23 cellular contexts compared by ENCODE assay signal in the genomic region with DNA sequence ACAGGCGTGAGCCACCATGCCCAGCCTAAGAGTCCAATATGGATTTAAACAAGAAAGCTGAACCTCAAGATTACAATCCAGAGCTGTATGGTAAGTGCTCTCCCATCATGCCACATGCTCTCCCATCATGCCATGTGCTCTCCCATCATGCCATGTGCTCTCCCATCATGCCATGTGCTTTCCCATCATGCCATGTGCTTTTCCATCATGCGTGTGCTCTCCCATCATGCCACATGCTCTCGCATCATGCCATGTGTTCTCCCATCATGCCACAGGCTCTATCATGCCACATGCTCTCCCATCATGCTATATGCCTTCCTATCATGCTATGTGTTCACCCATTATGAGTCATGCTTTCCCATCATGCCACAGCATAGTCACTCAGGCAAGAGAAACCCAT. TPM values are rescaled to one million over a fixed set of nuclear protein-coding genes. Genes with fewer than 3 reads are reported as not detected.
"Had no signal": no experiment of that assay in that cellular context is flagged by ENCODE, and none has a peak within 500 bp of the region (broad histone marks: within the 10 kb centered on the region; RNA-seq: fewer than 3 reads in every experiment).

No MANE protein-coding gene starts in this region.

- H3K4me3 Mint-ChIP-seq: activated T-helper 17 cell treated with anti-CD3 and anti-CD28 coated beads, Interleukin-2, amount 50 U/mL, for 72 hours; naive thymus-derived CD4-positive, alpha-beta T cell; stimulated activated memory B cell treated with anti-CD40 and anti-IgM and Interleukin-4, amounts not matched to agents 10 μg/mL and 1 μg/mL and 100 μg/mL, for 72 hours had no signal

- H3K27ac Mint-ChIP-seq: activated T-helper 17 cell treated with anti-CD3 and anti-CD28 coated beads, Interleukin-2, amount 50 U/mL, for 72 hours; stimulated activated memory B cell treated with anti-CD40 and anti-IgM and Interleukin-4, amounts not matched to agents 10 μg/mL and 1 μg/mL and 100 μg/mL, for 72 hours had no signal

- H3K9me3 ChIP-seq: left lung, sigmoid colon, thoracic aorta, upper lobe of right lung had no signal

- H3K27me3 ChIP-seq: cardiac muscle cell, upper lobe of right lung had no signal

- H3K4me3 ChIP-seq: cardiac muscle cell, hepatocyte, left lung, lung, sigmoid colon, smooth muscle cell, thoracic aorta, upper lobe of right lung had no signal

- H3K36me3 ChIP-seq: cardiac muscle cell, left lung, sigmoid colon, thoracic aorta, upper lobe of right lung had no signal

- H3K4me2 ChIP-seq: hepatocyte, smooth muscle cell had no signal

- H3K27me3 Mint-ChIP-seq: stimulated activated memory B cell treated with anti-CD40 and anti-IgM and Interleukin-4, amounts not matched to agents 10 μg/mL and 1 μg/mL and 100 μg/mL, for 72 hours had no signal

- FAIRE-seq: endometrium had no signal

- DNase-seq: activated CD4-positive, CD25-positive, alpha-beta regulatory T cell treated with anti-CD3 and anti-CD28 coated beads, Interleukin-2, amount 50 U/mL, for 72 hours; activated T-cell treated with anti-CD3 and anti-CD28 coated beads, Interleukin-2, amount 50 U/mL, for 1 hour; effector CD4-positive, alpha-beta T cell; foreskin melanocyte; kidney glomerular epithelial cell; left lung; naive thymus-derived CD4-positive, alpha-beta T cell; sigmoid colon; stimulated activated CD4-positive, alpha-beta T cell treated with anti-CD3 and anti-CD28 coated beads, Interleukin-15, amount 100 ng/mL, for 24 hours; upper lobe of right lung had no signal

- H3K27ac ChIP-seq: cardiac muscle cell, hepatocyte, left lung, sigmoid colon, thoracic aorta, upper lobe of right lung had no signal

- ATAC-seq: activated T-helper 17 cell treated with anti-CD3 and anti-CD28 coated beads, Interleukin-2, amount 50 U/mL, for 72 hours; left lung; naive thymus-derived CD4-positive, alpha-beta T cell; stimulated activated memory B cell treated with anti-CD40 and anti-IgM and Interleukin-4, amounts not matched to agents 10 μg/mL and 1 μg/mL and 100 μg/mL, for 72 hours; upper lobe of right lung had no signal

- H2AFZ ChIP-seq: hepatocyte had no signal

- H3K4me1 ChIP-seq: left lung, sigmoid colon, upper lobe of right lung had no signal

- H3K79me2 ChIP-seq: hepatocyte had no signal

- H3K4me1 Mint-ChIP-seq: activated T-helper 17 cell treated with anti-CD3 and anti-CD28 coated beads, Interleukin-2, amount 50 U/mL, for 72 hours had no signal

RNA-seq across cellular contexts. Expression of gene ADD2, which starts 20.7 kb away (rescaled TPM):
- total RNA-seq: osteoblast had no signal

RNA-seq across cellular contexts. Expression of gene FIGLA, which starts 43.2 kb away (rescaled TPM):
- total RNA-seq: activated T-helper 17 cell treated with anti-CD3 and anti-CD28 coated beads, Interleukin-2, amount 50 U/mL, for 72 hours; cardiac muscle cell; chondrocyte; hepatocyte; left lung; naive thymus-derived CD4-positive, alpha-beta T cell; osteoblast; posterior vena cava; renal cortical epithelial cell; sigmoid colon; smooth muscle cell; T-helper 2 cell treated with Interferon-gamma antibody and Interleukin-4, amounts not matched to agents 100 ng/mL and 5 ng/mL, for 36 hours; thoracic aorta; upper lobe of right lung had no signal
- polyA plus RNA-seq: cardiac muscle cell; hepatocyte; naive thymus-derived CD4-positive, alpha-beta T cell; sigmoid colon; smooth muscle cell had no signal
